Comparison of ENCODE assay signal across 1 cellular context in the genomic region with DNA sequence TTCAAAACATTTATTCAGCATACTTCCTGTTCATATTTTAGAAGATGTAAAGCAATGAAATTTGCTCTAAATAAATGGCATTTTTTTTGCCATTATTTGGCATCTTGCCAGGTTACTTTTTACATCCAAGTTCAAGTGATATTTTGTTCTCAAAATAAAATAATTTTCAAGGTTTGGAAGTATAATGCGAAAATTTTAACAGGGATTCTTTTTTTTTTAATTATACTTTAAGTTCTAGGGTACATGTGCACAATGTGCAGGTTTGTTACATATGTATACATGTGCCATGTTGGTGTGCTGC.
A peak's percentile ranks its signal among the peaks of the same experiment; 100 is the strongest.
TF ChIP-seq lines count a peak whose summit lies in the region.

No MANE protein-coding gene starts in this region.

TF ChIP-seq in SK-N-SH treated with all-trans-retinoic acid at 6 μM for 48 hours, 23 proteins besides CTCF, POLR2A, EP300 and RAD21:
- 0 out of 2 replicates have a peak, but pooled peaks have one; percentile 44 for TF ChIP-seq TCF4 (CRISPR knock-in tag; IDR thresholded peaks at IDR 0.05; ENCODE audit: borderline replicate concordance)
